ENCODE assay signal across 8 cellular contexts in genomic region chr19:34678421-34678820, GRCh38. TPM values are rescaled to one million over a fixed set of nuclear protein-coding genes. Genes with fewer than 3 reads are reported as not detected.
DNase-seq lines count a peak whose midpoint lies in the region; ATAC-seq lines count a peak whose summit lies in the region.

No MANE protein-coding gene starts in this region.

- no peaks in the 10 kb centered on the region for H3K27me3 Mint-ChIP-seq in activated CD4-positive, alpha-beta T cell treated with anti-CD3 and anti-CD28 coated beads for 36 hours
- H3K27me3 Mint-ChIP-seq in activated CD8-positive, alpha-beta T cell treated with anti-CD3 and anti-CD28 coated beads, Interleukin-2, amount 10 ng/mL, durations not matched to agents 7 days and 5 days (ENCODE audit: low read depth), result peaks cover 5% of the 10 kb centered on the region

- peak overlapping the region; percentile 89; the same call in 1 of the 2 replicates for H3K9ac ChIP-seq in iPS-20b (ENCODE audit: low read depth, low read length)
- peak overlapping the region in 3 of 5 donors; percentile 97 to 98 (median 97) for H3K9ac ChIP-seq in subcutaneous abdominal adipose tissue (ENCODE audit: low read length in 5 of 5)

- H3K9me3 ChIP-seq in iPS-20b (ENCODE audit: insufficient read depth, low read depth, low read length), result peaks cover 31% of the 10 kb centered on the region
- H3K9me3 ChIP-seq in subcutaneous abdominal adipose tissue (ENCODE audit: control insufficient read depth in 5 of 5, low read length in 5 of 5), result peaks cover 11 to 27% (median 22%) of the 10 kb centered on the region in 5 donors

- intact Hi-C loops in activated CD4-positive, alpha-beta T cell treated with anti-CD3 and anti-CD28 coated beads for 36 hours (cut with DNase I, micrococcal nuclease), result loop anchor here in 1 of 2 experiments (5.0 kb wide), 2 partner anchors 294 to 534 kb away; no protein-coding TSS in a partner anchor

- H3K4me3 Mint-ChIP-seq in activated CD4-positive, alpha-beta T cell treated with anti-CD3 and anti-CD28 coated beads for 36 hours, result peak overlapping the region; percentile 81
- peak overlapping the region; percentile 88 for H3K4me3 Mint-ChIP-seq in activated CD8-positive, alpha-beta T cell treated with anti-CD3 and anti-CD28 coated beads, Interleukin-2, amount 10 ng/mL, durations not matched to agents 7 days and 5 days

- H3K4me1 ChIP-seq in iPS-20b (ENCODE audit: insufficient read depth, low read length), result no peaks in the 10 kb centered on the region
- peaks cover 2 to 26% (median 19%) of the 10 kb centered on the region in 5 donors for H3K4me1 ChIP-seq in subcutaneous abdominal adipose tissue (ENCODE audit: control insufficient read depth in 5 of 5, insufficient read depth in 5 of 5, low read length in 5 of 5)

- peak overlapping the region; percentile 91 for H3K27ac Mint-ChIP-seq in activated CD4-positive, alpha-beta T cell treated with anti-CD3 and anti-CD28 coated beads for 36 hours
- peak overlapping the region; percentile 98 for H3K27ac Mint-ChIP-seq in activated CD8-positive, alpha-beta T cell treated with anti-CD3 and anti-CD28 coated beads, Interleukin-2, amount 10 ng/mL, durations not matched to agents 7 days and 5 days

- peaks cover 62% of the 10 kb centered on the region for H3K36me3 Mint-ChIP-seq in activated CD4-positive, alpha-beta T cell treated with anti-CD3 and anti-CD28 coated beads for 36 hours (ENCODE audit: low read depth)
- H3K36me3 Mint-ChIP-seq in activated CD8-positive, alpha-beta T cell treated with anti-CD3 and anti-CD28 coated beads, Interleukin-2, amount 10 ng/mL, durations not matched to agents 7 days and 5 days (ENCODE audit: low read depth), result peaks cover 73% of the 10 kb centered on the region

- POLR2A ChIA-PET in activated CD4-positive, alpha-beta T cell treated with anti-CD3 and anti-CD28 coated beads for 36 hours (lab: Charles Lee), result interaction anchor here (0.6 to 1.5 kb wide), 2 partner anchors 55 to 414 kb away, joined by 3 to 11 read pairs; partner anchors contain the start of gene ZNF181
- POLR2A ChIA-PET in activated CD8-positive, alpha-beta T cell treated with anti-CD3 and anti-CD28 coated beads, Interleukin-2, amount 10 ng/mL, durations not matched to agents 7 days and 5 days (lab: Charles Lee), result interaction anchor here (0.6 to 0.8 kb wide), 3 partner anchors 37 to 130 kb away, joined by 3 read pairs; no protein-coding TSS in a partner anchor

- CTCF ChIA-PET in activated CD4-positive, alpha-beta T cell treated with anti-CD3 and anti-CD28 coated beads for 36 hours (lab: Charles Lee), result interaction anchor here (0.7 to 1.3 kb wide), 3 partner anchors 11 to 252 kb away, joined by 4 to 6 read pairs (median 4); partner anchors contain the start of gene ZNF181
- CTCF ChIA-PET in activated CD8-positive, alpha-beta T cell treated with anti-CD3 and anti-CD28 coated beads, Interleukin-2, amount 10 ng/mL, durations not matched to agents 7 days and 5 days (lab: Charles Lee), result interaction anchor here (1.1 to 1.3 kb wide), 3 partner anchors 39 to 507 kb away, joined by 3 to 5 read pairs (median 4); partner anchors contain the start of gene ZNF181

- H3K36me3 ChIP-seq in iPS-20b (ENCODE audit: insufficient read depth, low read depth, low read length), result peaks cover 43% of the 10 kb centered on the region
- H3K36me3 ChIP-seq in subcutaneous abdominal adipose tissue (ENCODE audit: control insufficient read depth in 5 of 5, insufficient read depth in 5 of 5, low read length in 5 of 5), result peaks cover 31 to 46% (median 41%) of the 10 kb centered on the region in 5 donors

- H3K27me3 ChIP-seq in iPS-20b (ENCODE audit: insufficient read depth, low read length) (peaks cover 10% of the 10 kb centered on the region; the same call in 1 of the 2 replicates), subcutaneous abdominal adipose tissue (ENCODE audit: control insufficient read depth in 5 of 5, insufficient read depth in 4 of 5, low read length in 5 of 5) (no peaks in the 10 kb centered on the region)

- peaks cover 28% of the 10 kb centered on the region for H3K9me3 Mint-ChIP-seq in activated CD4-positive, alpha-beta T cell treated with anti-CD3 and anti-CD28 coated beads for 36 hours (ENCODE audit: low read depth)
- H3K9me3 Mint-ChIP-seq in activated CD8-positive, alpha-beta T cell treated with anti-CD3 and anti-CD28 coated beads, Interleukin-2, amount 10 ng/mL, durations not matched to agents 7 days and 5 days (ENCODE audit: insufficient read depth), result peaks cover 36% of the 10 kb centered on the region

- H3K27ac ChIP-seq in iPS-20b (ENCODE audit: low read length) (no peak overlapping the region), subcutaneous abdominal adipose tissue (ENCODE audit: low read depth, low read length) (no peak overlapping the region)

- peak overlapping the region; percentile 84 for H3K4me3 ChIP-seq in iPS-20b (ENCODE audit: low read length)
- H3K4me3 ChIP-seq in subcutaneous abdominal adipose tissue (ENCODE audit: low read depth in 1 of 5, low read length in 5 of 5), result peak overlapping the region; percentile 73 to 87 (median 81)

- H3K4me1 Mint-ChIP-seq in activated CD4-positive, alpha-beta T cell treated with anti-CD3 and anti-CD28 coated beads for 36 hours, result peaks cover 23% of the 10 kb centered on the region
- H3K4me1 Mint-ChIP-seq in activated CD8-positive, alpha-beta T cell treated with anti-CD3 and anti-CD28 coated beads, Interleukin-2, amount 10 ng/mL, durations not matched to agents 7 days and 5 days (ENCODE audit: low read depth), result peaks cover 35% of the 10 kb centered on the region

- ATAC-seq in activated CD4-positive, alpha-beta T cell treated with anti-CD3 and anti-CD28 coated beads for 36 hours, result no peak
- ATAC-seq in activated CD8-positive, alpha-beta T cell treated with anti-CD3 and anti-CD28 coated beads, Interleukin-2, amount 10 ng/mL, durations not matched to agents 7 days and 5 days, result no peak

- DNase-seq in activated CD4-positive, alpha-beta T cell treated with anti-CD3 and anti-CD28 coated beads for 36 hours, result no peak
- no peak for DNase-seq in activated CD4-positive, alpha-beta T cell treated with anti-CD3 and anti-CD28 coated beads for 48 hours
- DNase-seq in activated CD8-positive, alpha-beta T cell treated with anti-CD3 and anti-CD28 coated beads, Interleukin-2, amount 10 ng/mL, durations not matched to agents 7 days and 5 days, result no peak
- DNase-seq in NCI-H1105 treated with DMSO at 0.1 percent for 48 hours (lab: John Stamatoyannopoulos, UW) (no peak), SIG-M5 treated with dmso at 0.1 percent for 504 hours (lab: John Stamatoyannopoulos, UW; ENCODE audit: unreplicated experiment) (no peak), NCI-H2029 treated with DMSO at 0.1 percent for 48 hours (lab: John Stamatoyannopoulos, UW) (no peak)

RNA-seq across cellular contexts. Expression of gene ZNF302, which starts 0.9 kb away (rescaled TPM):
- 10 to 100 TPM; 17.1 to 17.6 TPM for total RNA-seq in activated CD4-positive, alpha-beta T cell treated with anti-CD3 and anti-CD28 coated beads for 36 hours
- 10 to 100 TPM; 18.3 to 19.1 TPM for total RNA-seq in activated CD8-positive, alpha-beta T cell treated with anti-CD3 and anti-CD28 coated beads, Interleukin-2, amount 10 ng/mL, durations not matched to agents 7 days and 5 days

RNA-seq across cellular contexts. Expression of gene SCGB2B2, which starts 1.5 kb away (rescaled TPM):
- under 1 TPM; 0.37 to 0.41 TPM for total RNA-seq in activated CD4-positive, alpha-beta T cell treated with anti-CD3 and anti-CD28 coated beads for 36 hours
- under 1 TPM; 0.21 to 0.42 TPM for total RNA-seq in activated CD8-positive, alpha-beta T cell treated with anti-CD3 and anti-CD28 coated beads, Interleukin-2, amount 10 ng/mL, durations not matched to agents 7 days and 5 days

RNA-seq across cellular contexts. Expression of gene ZNF181, which starts 55.6 kb away (rescaled TPM):
- total RNA-seq in activated CD4-positive, alpha-beta T cell treated with anti-CD3 and anti-CD28 coated beads for 36 hours, result 1 to 10 TPM; 4.5 TPM
- total RNA-seq in activated CD8-positive, alpha-beta T cell treated with anti-CD3 and anti-CD28 coated beads, Interleukin-2, amount 10 ng/mL, durations not matched to agents 7 days and 5 days, result 1 to 10 TPM; 3.8 to 4.1 TPM
